In the genomic region with DNA sequence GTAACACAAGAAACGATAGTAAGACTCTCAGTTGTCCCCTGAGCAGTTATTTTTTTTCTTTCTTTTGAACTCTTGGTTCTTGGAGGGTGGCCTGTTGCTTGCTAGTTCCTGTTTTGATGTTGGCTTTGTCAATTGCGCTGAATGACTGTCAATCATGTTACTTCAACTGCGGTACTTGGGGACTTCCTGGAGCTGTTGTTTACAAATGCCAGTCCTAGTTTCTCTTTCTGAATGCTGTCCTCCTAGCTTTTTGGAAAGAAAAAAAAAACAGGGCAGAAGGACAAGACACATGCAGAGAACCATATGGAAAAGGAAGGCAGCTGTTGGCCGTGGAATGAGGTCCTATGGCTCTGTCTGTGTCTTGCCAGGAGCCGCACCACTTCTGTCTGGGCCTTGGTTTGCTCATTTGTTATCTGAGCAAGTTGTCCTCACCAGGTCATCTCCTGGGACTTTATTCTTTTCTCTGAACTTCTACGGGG, we compare ENCODE assay signal across 8 cellular contexts. TPM values are rescaled to one million over a fixed set of nuclear protein-coding genes. Genes with fewer than 3 reads are reported as not detected.
DNase-seq lines count a peak whose midpoint lies in the region; ATAC-seq and TF ChIP-seq lines count a peak whose summit lies in the region.

No MANE protein-coding gene starts in this region.

- H2AFZ ChIP-seq in ACC112 (ENCODE audit: low read length, unreplicated experiment) (peak overlapping the region; percentile 76), neuronal stem cell (ENCODE audit: low read length) (peak overlapping the region; percentile 65)

- no peak for TF ChIP-seq CTCF in brain microvascular endothelial cell (IDR thresholded peaks at IDR 0.05; ENCODE audit: low read depth, low read length, missing control alignments)

- intact Hi-C loops in dendritic cell treated with granulocyte-macrophage colony-stimulating factor and Interleukin-4, amounts not matched to agents 40 ng/mL and 50 ng/mL, for 4 days (cut with micrococcal nuclease) = loop anchor here (1.0 to 5.0 kb wide), 3 partner anchors 8 to 367 kb away; a partner anchor contains a TSS

- H4K8ac ChIP-seq in neuronal stem cell (ENCODE audit: low read depth, low read length) = no peak overlapping the region

- peak overlapping the region; percentile 77 for H3K4me3 Mint-ChIP-seq in dendritic cell treated with granulocyte-macrophage colony-stimulating factor and Interleukin-4, amounts not matched to agents 40 ng/mL and 50 ng/mL, for 4 days

- H3K27ac ChIP-seq in ACC112 (ENCODE audit: low read depth, low read length) (peak overlapping the region; percentile 11; the same call in 1 of the 2 replicates), SJSA1 (peak overlapping the region; percentile 84), neuronal stem cell (replicated peaks; ENCODE audit: low read length) (no peak overlapping the region), brain microvascular endothelial cell (no peak overlapping the region)

- no peak overlapping the region for H2BK15ac ChIP-seq in neuronal stem cell (ENCODE audit: low read length)

- no peaks in the 10 kb centered on the region; the same call in 1 of the 2 replicates for H3K9me3 ChIP-seq in SJSA1 (replicated peaks)
- no peaks in the 10 kb centered on the region for H3K9me3 ChIP-seq in neuronal stem cell (replicated peaks in 1 of 2; ENCODE audit: control insufficient read depth in 2 of 2, insufficient read depth in 1 of 2, low read depth in 1 of 2, low read length in 2 of 2)

- H2BK12ac ChIP-seq in neuronal stem cell (ENCODE audit: low read length) = no peak overlapping the region

- no peak overlapping the region for H3K9ac ChIP-seq in neuronal stem cell (ENCODE audit: low read depth, low read length, poor library complexity)

- no peak overlapping the region for H2AK5ac ChIP-seq in neuronal stem cell (ENCODE audit: low read depth, low read length)

- no peak overlapping the region for H3K4me2 ChIP-seq in neuronal stem cell (ENCODE audit: insufficient read depth, low read length, poor library complexity, severe bottlenecking)

- H2BK120ac ChIP-seq in neuronal stem cell (ENCODE audit: low read depth, low read length) = no peak overlapping the region

- no peaks in the 10 kb centered on the region for H3K79me2 ChIP-seq in ACC112 (ENCODE audit: control insufficient read depth, insufficient read depth, low read length, unreplicated experiment)

- peak overlapping the region; percentile 99 for H3K27ac Mint-ChIP-seq in dendritic cell treated with granulocyte-macrophage colony-stimulating factor and Interleukin-4, amounts not matched to agents 40 ng/mL and 50 ng/mL, for 4 days

- in situ Hi-C loops in brain microvascular endothelial cell (cut with HindIII; ENCODE audit: low pct_ligation_motif_present, low sequenced_read_pairs) = no loop called here

- no peak overlapping the region for H3K14ac ChIP-seq in neuronal stem cell (ENCODE audit: low read length)

- H4K91ac ChIP-seq in neuronal stem cell (ENCODE audit: low read depth, low read length, poor library complexity) = no peak overlapping the region

- no peaks in the 10 kb centered on the region for H3K9me3 Mint-ChIP-seq in dendritic cell treated with granulocyte-macrophage colony-stimulating factor and Interleukin-4, amounts not matched to agents 40 ng/mL and 50 ng/mL, for 4 days

- H3K4me3 ChIP-seq in ACC112 (ENCODE audit: low read depth, low read length) (peak overlapping the region; percentile 25; the same call in 1 of the 2 replicates), SJSA1 (no peak overlapping the region), neuronal stem cell (ENCODE audit: low read length in 2 of 2) (peak overlapping the region in 1 of 2 donors; percentile 24), brain microvascular endothelial cell (ENCODE audit: low read depth, low read length) (no peak overlapping the region)

- H2BK5ac ChIP-seq in neuronal stem cell (ENCODE audit: low read length) = no peak overlapping the region

- H3K27me3 ChIP-seq in ACC112 (ENCODE audit: insufficient read depth, low read length) (no peaks in the 10 kb centered on the region), SJSA1 (replicated peaks) (no peaks in the 10 kb centered on the region), neuronal stem cell (ENCODE audit: control insufficient read depth in 3 of 3, insufficient read depth in 3 of 3, low read depth in 1 of 3, low read length in 3 of 3) (no peaks in the 10 kb centered on the region), brain microvascular endothelial cell (replicated peaks) (no peaks in the 10 kb centered on the region)

- peak in 1 of 2 experiments; percentile 65 for DNase-seq in SJSA1 (ENCODE audit: low read depth in 1 of 2, low spot score in 2 of 2)
- no peak for DNase-seq in neuronal stem cell (ENCODE audit: low spot score)
- no peak for DNase-seq in RKO (ENCODE audit: low spot score)
- no peak for DNase-seq in brain microvascular endothelial cell

- peaks cover 23% of the 10 kb centered on the region for H3K4me1 ChIP-seq in ACC112 (ENCODE audit: control insufficient read depth, insufficient read depth, low read length, unreplicated experiment)
- H3K4me1 ChIP-seq in SJSA1 (replicated peaks) = peaks cover 44% of the 10 kb centered on the region
- H3K4me1 ChIP-seq in neuronal stem cell (ENCODE audit: control insufficient read depth in 2 of 2, insufficient read depth in 1 of 2, low read depth in 1 of 2, low read length in 2 of 2) = peaks cover 13 to 16% of the 10 kb centered on the region in 2 donors

- H3K4me1 Mint-ChIP-seq in dendritic cell treated with granulocyte-macrophage colony-stimulating factor and Interleukin-4, amounts not matched to agents 40 ng/mL and 50 ng/mL, for 4 days (ENCODE audit: low read depth) = peaks cover 79% of the 10 kb centered on the region

- no peaks in the 10 kb centered on the region for H3K79me1 ChIP-seq in neuronal stem cell (ENCODE audit: low read depth, low read length)

- no CpG with 5 or more reads among the region's 6 CpGs for WGBS in neuronal stem cell (ENCODE audit: extremely low coverage in 2 of 2, insufficient read length in 2 of 2, insufficient replicate concordance in 1 of 2), 2 donors

- no peaks in the 10 kb centered on the region for H3K36me3 ChIP-seq in ACC112 (ENCODE audit: insufficient read depth, low read length)
- H3K36me3 ChIP-seq in SJSA1 = no peaks in the 10 kb centered on the region
- H3K36me3 ChIP-seq in neuronal stem cell (replicated peaks in 1 of 2; ENCODE audit: control insufficient read depth in 2 of 2, insufficient read depth in 2 of 2, low read length in 2 of 2) = no peaks in the 10 kb centered on the region
- H3K36me3 ChIP-seq in brain microvascular endothelial cell (replicated peaks) = no peaks in the 10 kb centered on the region

- ATAC-seq in GM18909 (IDR thresholded peaks at IDR 0.05; ENCODE audit: poor library complexity, unreplicated experiment) (peak; percentile 64), HG03103 (IDR thresholded peaks at IDR 0.05; ENCODE audit: low read depth, unreplicated experiment) (peak; percentile 50)

- no peak overlapping the region for H3K23ac ChIP-seq in neuronal stem cell (ENCODE audit: low read depth, low read length, poor library complexity)

- no peaks in the 10 kb centered on the region for H3K27me3 Mint-ChIP-seq in dendritic cell treated with granulocyte-macrophage colony-stimulating factor and Interleukin-4, amounts not matched to agents 40 ng/mL and 50 ng/mL, for 4 days

- peak overlapping the region; percentile 46 for H3K18ac ChIP-seq in neuronal stem cell (ENCODE audit: low read length)

- no peak overlapping the region for H3K4ac ChIP-seq in neuronal stem cell (ENCODE audit: low read length)

- peaks cover 6% of the 10 kb centered on the region for H3K36me3 Mint-ChIP-seq in dendritic cell treated with granulocyte-macrophage colony-stimulating factor and Interleukin-4, amounts not matched to agents 40 ng/mL and 50 ng/mL, for 4 days (ENCODE audit: low read depth)

RNA-seq across cellular contexts. Expression of a gene that starts 7.0 kb away (rescaled TPM):
- total RNA-seq in SJSA1 (2014; rRNA removed; shearing (Covaris generic)) = 16.0 and 21.0 TPM in 2 replicates
- 86.5 TPM for polyA plus RNA-seq in neuronal stem cell (2013, experiment 1 of 2)
- polyA plus RNA-seq in neuronal stem cell (2013, experiment 2 of 2) = 87.2 TPM

RNA-seq across cellular contexts. Expression of a gene that starts 54.3 kb away (rescaled TPM):
- total RNA-seq in SJSA1 (2014; rRNA removed; shearing (Covaris generic)) = 33.6 and 44.5 TPM in 2 replicates
- 59.5 TPM for polyA plus RNA-seq in neuronal stem cell (2013, experiment 1 of 2)
- 59.1 TPM for polyA plus RNA-seq in neuronal stem cell (2013, experiment 2 of 2)

RNA-seq across cellular contexts. Expression of a gene that starts 54.7 kb away (rescaled TPM):
- total RNA-seq in SJSA1 (2014; rRNA removed; shearing (Covaris generic)) = 41.6 and 51.5 TPM in 2 replicates
- 31.4 TPM for polyA plus RNA-seq in neuronal stem cell (2013, experiment 1 of 2)
- 30.5 TPM for polyA plus RNA-seq in neuronal stem cell (2013, experiment 2 of 2)

Comparison
In these comparisons a context has a peak if more than half of its experiments do, and no peak if none do; other contexts are left out.
1. H3K27ac ChIP-seq: peak in ACC112 (single experiment) and SJSA1 (single experiment); none in neuronal stem cell (single experiment) and brain microvascular endothelial cell (single experiment).